In the genomic region with DNA sequence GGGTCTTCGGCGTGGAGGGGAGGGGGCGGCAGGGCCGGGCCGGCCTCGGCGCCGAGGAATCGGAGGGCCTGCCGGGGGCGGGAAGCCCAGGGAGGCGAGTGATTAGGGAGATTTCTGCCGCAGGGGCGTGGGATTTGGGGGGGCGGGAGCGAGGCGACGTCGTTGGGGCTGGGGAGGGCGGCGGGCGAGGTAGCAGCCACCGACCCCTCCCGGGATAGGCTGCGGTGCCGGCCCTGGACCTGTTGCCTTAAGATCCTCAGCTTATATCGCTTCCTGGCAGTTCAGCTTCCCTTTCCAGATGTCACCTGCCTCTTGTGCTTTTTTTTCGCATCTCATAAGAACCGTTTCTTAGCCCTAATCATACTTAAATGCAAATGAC, we compare ENCODE assay signal across 8 cellular contexts. TPM values are rescaled to one million over a fixed set of nuclear protein-coding genes. Genes with fewer than 3 reads are reported as not detected.
DNase-seq lines count a peak whose midpoint lies in the region; ATAC-seq and TF ChIP-seq lines count a peak whose summit lies in the region.

No MANE protein-coding gene starts in this region.

- peak overlapping the region; percentile 59 for H3K4me3 ChIP-seq in AG09309 (ENCODE audit: control insufficient read depth, low read depth, low read length)
- H3K4me3 ChIP-seq in PC-9 = peak overlapping the region; percentile 76
- H3K4me3 ChIP-seq in choroid plexus epithelial cell (ENCODE audit: low read depth, low read length) = peak overlapping the region; percentile 84
- H3K4me3 ChIP-seq in upper lobe of right lung = peak overlapping the region; percentile 98

- H3K9me3 ChIP-seq in PC-9 (ENCODE audit: insufficient read depth, low read depth) (peaks cover under 1% of the 10 kb centered on the region; the same call in 1 of the 2 replicates), upper lobe of right lung (peaks cover 2% of the 10 kb centered on the region)

- in situ Hi-C loops in GM13976 (cut with MboI; ENCODE audit: low sequenced_read_pairs, unreplicated experiment) = loop anchor here (10.0 kb wide), 1 partner anchor 57 kb away; no protein-coding TSS in a partner anchor

- peaks cover 56% of the 10 kb centered on the region for H3K79me2 ChIP-seq in PC-9 (ENCODE audit: low read depth)

- 0 out of 2 replicates have a peak, but pooled peaks cover 5% of the 10 kb centered on the region for H3K9me2 ChIP-seq in PC-9 (ENCODE audit: insufficient read depth)

- CTCF ChIA-PET in PC-9 (lab: Charles Lee) = interaction anchor here (0.5 kb wide), 1 partner anchor 291 kb away, joined by 3 read pairs; no protein-coding TSS in a partner anchor

- POLR2A ChIA-PET in PC-9 (lab: Charles Lee; ENCODE audit: unreplicated experiment) = interaction anchor here (0.6 kb wide), 1 partner anchor 50 kb away, joined by 3 read pairs; no protein-coding TSS in a partner anchor

- H3F3A ChIP-seq in PC-9 (ENCODE audit: insufficient read depth, low read depth) = peaks cover 11% of the 10 kb centered on the region

- peak overlapping the region; percentile 95 for H2AFZ ChIP-seq in PC-9

- intact Hi-C loops in PC-9 (cut with micrococcal nuclease; ENCODE audit: unreplicated experiment) (loop anchor here (2.0 to 5.0 kb wide), 2 partner anchors 25 to 55 kb away; no protein-coding TSS in a partner anchor), upper lobe of right lung (cut with DNase I) (loop anchor here (5.0 kb wide), 1 partner anchor 60 kb away; no protein-coding TSS in a partner anchor)

- BruUV-seq in PC-9 (replicated peaks; lab: Mats Ljungman, UMichigan) = no TSS peak

- peaks cover 6% of the 10 kb centered on the region for H4K20me1 ChIP-seq in PC-9 (ENCODE audit: insufficient read depth)

- no peaks in the 10 kb centered on the region for H3K27me3 ChIP-seq in PC-9 (ENCODE audit: insufficient read depth, low read depth)
- H3K27me3 ChIP-seq in upper lobe of right lung = no peaks in the 10 kb centered on the region

- TF ChIP-seq CTCF in AG09309 (IDR thresholded peaks at IDR 0.05; ENCODE audit: control insufficient read depth, insufficient read depth, low read depth, low read length, missing control alignments) = no peak
- TF ChIP-seq CTCF in PC-9 (conservative IDR thresholded peaks at IDR 0.05) = no peak
- TF ChIP-seq CTCF in choroid plexus epithelial cell (conservative IDR thresholded peaks at IDR 0.05; ENCODE audit: low read depth, low read length) = no peak
- TF ChIP-seq CTCF in upper lobe of right lung (IDR thresholded peaks at IDR 0.05) = no peak
- TF ChIP-seq CTCF in GM13976 (IDR thresholded peaks at IDR 0.05; ENCODE audit: borderline replicate concordance, control extremely low read depth, extremely low read depth, insufficient read depth, missing control alignments) = no peak

- peak overlapping the region; percentile 83 for H3K4me2 ChIP-seq in PC-9

- no peak for DNase-seq in AG09309 (ENCODE audit: low read depth)
- DNase-seq in PC-9 = no peak
- peak; percentile 29 for DNase-seq in choroid plexus epithelial cell (ENCODE audit: low read depth)
- peak; percentile 12 to 31 for DNase-seq in lung microvascular endothelial cell (ENCODE audit: low read depth in 2 of 2)
- no peak for DNase-seq in upper lobe of right lung
- no peak for DNase-seq in KG1 (lab: John Stamatoyannopoulos, UW)
- DNase-seq in GM13976 (ENCODE audit: low spot score) = no peak

- H3K27ac ChIP-seq in PC-9 (peak overlapping the region; percentile 54), upper lobe of right lung (peak overlapping the region; percentile 88)

- H3K36me3 ChIP-seq in PC-9 (ENCODE audit: low read depth) (no peaks in the 10 kb centered on the region; the same call in 1 of the 2 replicates), upper lobe of right lung (no peaks in the 10 kb centered on the region)

- ATAC-seq in GM19395 (IDR thresholded peaks at IDR 0.05; ENCODE audit: unreplicated experiment) = peak; percentile 9
- ATAC-seq in upper lobe of right lung = peak; percentile 36

- H3K4me1 ChIP-seq in PC-9 (replicated peaks; ENCODE audit: insufficient read depth) = peaks cover 40% of the 10 kb centered on the region
- H3K4me1 ChIP-seq in upper lobe of right lung = peaks cover 28% of the 10 kb centered on the region

RNA-seq across cellular contexts. Expression of gene LMTK2, which starts 0.6 kb away (rescaled TPM):
- total RNA-seq in PC-9 (2021) = 33.3 and 37.1 TPM in 2 replicates
- 6.5 and 7.1 TPM in 2 replicates for total RNA-seq in lung microvascular endothelial cell
- 40.8 TPM for total RNA-seq in upper lobe of right lung

Comparison
In these comparisons a context has a peak if more than half of its experiments do, and no peak if none do; other contexts are left out.
1. DNase-seq: peak in choroid plexus epithelial cell (single experiment) and lung microvascular endothelial cell (2 of 2); none in AG09309 (single experiment), PC-9 (0 of 2), upper lobe of right lung (single experiment), KG1 (single experiment) and GM13976 (single experiment).
2. Peak in every context shown above with its lines, with median percentiles within 50 percentile points of each other: H3K4me3 ChIP-seq.